ENCODE assay signal across 14 cellular contexts in the genomic region with DNA sequence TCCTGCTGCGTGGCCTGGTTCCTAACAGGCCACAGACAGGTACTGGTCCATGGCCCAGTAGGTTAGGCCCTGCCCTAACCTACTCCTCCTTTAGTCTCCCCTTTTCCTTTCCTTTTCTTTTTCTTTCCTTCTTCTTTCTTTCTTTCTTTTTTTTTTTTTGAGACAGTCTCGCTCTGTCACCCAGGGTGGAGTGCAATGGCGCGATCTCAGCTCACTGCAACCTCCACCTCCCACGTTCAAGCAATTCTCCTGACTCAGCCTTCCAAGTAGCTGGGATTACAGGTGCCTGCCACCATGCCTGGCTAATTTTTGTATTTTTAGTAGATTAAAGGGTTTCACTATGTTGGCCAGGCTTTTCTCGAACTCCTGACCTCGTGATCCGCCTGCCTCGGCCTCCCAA. TPM values are rescaled to one million over a fixed set of nuclear protein-coding genes. Genes with fewer than 3 reads are reported as not detected.
DNase-seq lines count a peak whose midpoint lies in the region; ATAC-seq, FAIRE-seq and TF ChIP-seq lines count a peak whose summit lies in the region.
"Not testable (repeated sequence)": the region's sequence is repeated elsewhere in the genome, so short reads cannot be mapped to it uniquely, and the experiment has no call there.
"Had no signal": no experiment of that assay in that cellular context is flagged by ENCODE, and none has a peak within 500 bp of the region (broad histone marks: within the 10 kb centered on the region; RNA-seq: fewer than 3 reads in every experiment).

No MANE protein-coding gene starts in this region.

- WGBS in K562 (ENCODE audit: insufficient coverage, low coverage, missing lambda C conversion rate) = 50% methylated on average over 9 of the region's 9 CpGs

- H2AFZ ChIP-seq in astrocyte (ENCODE audit: low read depth, low read length) = not testable (repeated sequence)
- H2AFZ ChIP-seq in K562 (ENCODE audit: low read depth, low read length) = peak overlapping the region; percentile 89

- in situ Hi-C loops in K562 (cut with MboI) = not testable (repeated sequence)

- H3K27ac Mint-ChIP-seq in Caco-2 (ENCODE audit: unreplicated experiment) (peak overlapping the region; percentile 67), astrocyte (ENCODE audit: unreplicated experiment) (peak overlapping the region; percentile 47)
- peak overlapping the region; percentile 27 for H3K27ac Mint-ChIP-seq in dendritic cell treated with granulocyte-macrophage colony-stimulating factor and Interleukin-4, amounts not matched to agents 40 ng/mL and 50 ng/mL, for 4 days

- not testable (repeated sequence) for DNase-seq in Caco-2; NT2/D1 (ENCODE audit: low read depth, low spot score); astrocyte (ENCODE audit: low read depth); K562 (ENCODE audit: extremely low read depth in 1 of 4, low spot score in 3 of 4)

- H3K27ac ChIP-seq in HEK293 (ENCODE audit: extremely low read depth, low read depth, low read length); astrocyte (ENCODE audit: low read depth, low read length): not testable (repeated sequence)
- H3K27ac ChIP-seq in VCaP = peak overlapping the region; percentile 49; the same call in 1 of the 2 replicates
- peak overlapping the region; percentile 23; the same call in 2 of the 3 replicates for H3K27ac ChIP-seq in K562 (ENCODE audit: extremely low read depth, low read depth, low read length)

- not testable (repeated sequence) for TF ChIP-seq EP300 in K562 (IDR thresholded peaks at IDR 0.05; ENCODE audit: low read length)

- TF ChIP-seq POLR2A in K562 (conservative IDR thresholded peaks at IDR 0.05) = not testable (repeated sequence)

- H3K9me3 Mint-ChIP-seq in Caco-2 (ENCODE audit: unreplicated experiment); astrocyte (ENCODE audit: unreplicated experiment); dendritic cell treated with granulocyte-macrophage colony-stimulating factor and Interleukin-4, amounts not matched to agents 40 ng/mL and 50 ng/mL, for 4 days: not testable (repeated sequence)

- H3K4me1 ChIP-seq in Caco-2 (peaks cover 17% of the 10 kb centered on the region), K562 (replicated peaks in 1 of 2; ENCODE audit: control insufficient read depth in 2 of 2, insufficient read depth in 2 of 2, low read length in 2 of 2) (peaks cover 33 to 49% of the 10 kb centered on the region in 2 experiments; a peak in 4 of 5 replicates)
- not testable (repeated sequence) for H3K4me1 ChIP-seq in HEK293 (ENCODE audit: control insufficient read depth, insufficient read depth, low read length); NT2/D1 (ENCODE audit: insufficient read depth, insufficient read length); astrocyte (ENCODE audit: insufficient read depth, low read length)

- H3K4me1 Mint-ChIP-seq in Caco-2 (ENCODE audit: low read depth, unreplicated experiment); astrocyte (ENCODE audit: low read depth, unreplicated experiment): not testable (repeated sequence)
- peaks cover 24% of the 10 kb centered on the region for H3K4me1 Mint-ChIP-seq in dendritic cell treated with granulocyte-macrophage colony-stimulating factor and Interleukin-4, amounts not matched to agents 40 ng/mL and 50 ng/mL, for 4 days (ENCODE audit: low read depth)

- not testable (repeated sequence) for TF ChIP-seq CTCF in Caco-2 (IDR thresholded peaks at IDR 0.05; ENCODE audit: insufficient read depth in 1 of 2, low read depth in 1 of 2, low read length in 1 of 2, severe bottlenecking in 1 of 2, unreplicated experiment in 1 of 2); HEK293 (tag by site-specific recombination; IDR thresholded peaks at IDR 0.05); VCaP (conservative IDR thresholded peaks at IDR 0.05); astrocyte (IDR thresholded peaks at IDR 0.05; ENCODE audit: insufficient read depth, low read depth, low read length); K562 (IDR thresholded peaks at IDR 0.05 in 2 of 3, conservative IDR thresholded peaks at IDR 0.05 in 1 of 3; ENCODE audit: insufficient read depth in 2 of 3, low read depth in 1 of 3, low read length in 3 of 3)

- not testable (repeated sequence) for BruUV-seq in Caco-2 (replicated peaks; lab: Mats Ljungman, UMichigan); K562 (replicated peaks; lab: Mats Ljungman, UMichigan)

- not testable (repeated sequence) for H4K20me1 ChIP-seq in astrocyte (ENCODE audit: insufficient read depth, low read length); K562 (replicated peaks; ENCODE audit: control insufficient read depth, insufficient read depth, low read length)

- H3K79me2 ChIP-seq in astrocyte (ENCODE audit: insufficient read depth, low read length) = not testable (repeated sequence)
- peaks cover 17% of the 10 kb centered on the region for H3K79me2 ChIP-seq in K562 (ENCODE audit: control insufficient read depth, insufficient read depth, low read length)

- TF ChIP-seq RAD21 in K562 (CRISPR knock-in tag; conservative IDR thresholded peaks at IDR 0.05 in 1 of 2, IDR thresholded peaks at IDR 0.05 in 1 of 2) = not testable (repeated sequence)

- not testable (repeated sequence) for H3K27me3 ChIP-seq in Caco-2 (replicated peaks; ENCODE audit: control insufficient read depth, insufficient read depth, low read length); astrocyte (ENCODE audit: insufficient read depth, low read length); K562 (ENCODE audit: control insufficient read depth in 2 of 2, insufficient read depth in 2 of 2, low read length in 2 of 2)
- peaks cover 11% of the 10 kb centered on the region for H3K27me3 ChIP-seq in NT2/D1 (ENCODE audit: insufficient read depth, insufficient read length)

- H3K9me3 ChIP-seq in Caco-2; HEK293 (ENCODE audit: control insufficient read depth, insufficient read depth, low read depth, low read length); NT2/D1 (ENCODE audit: insufficient read depth, low read length); astrocyte (ENCODE audit: insufficient read depth, low read depth, low read length); K562 (replicated peaks; ENCODE audit: control insufficient read depth, insufficient read depth, low read depth, low read length): not testable (repeated sequence)

- not testable (repeated sequence) for H3K9me1 ChIP-seq in K562 (ENCODE audit: control insufficient read depth, insufficient read depth, low read length)

- not testable (repeated sequence) for H3K4me3 Mint-ChIP-seq in Caco-2 (ENCODE audit: unreplicated experiment); astrocyte (ENCODE audit: unreplicated experiment); dendritic cell treated with granulocyte-macrophage colony-stimulating factor and Interleukin-4, amounts not matched to agents 40 ng/mL and 50 ng/mL, for 4 days

- H3K36me3 ChIP-seq in Caco-2 (ENCODE audit: control insufficient read depth, insufficient read depth, low read length); HEK293 (ENCODE audit: control insufficient read depth in 2 of 2, insufficient read depth in 1 of 2, low read length in 2 of 2); NT2/D1 (ENCODE audit: insufficient read depth, insufficient read length, low read length); astrocyte (ENCODE audit: insufficient read depth, low read length); K562 (ENCODE audit: control insufficient read depth, insufficient read depth, low read length): not testable (repeated sequence)

- not testable (repeated sequence) for H3K4me3 ChIP-seq in Caco-2 (ENCODE audit: low read depth, low read length); HEK293 (ENCODE audit: low read depth, low read length); NT2/D1 (ENCODE audit: insufficient read length, low read depth); astrocyte (ENCODE audit: insufficient read depth, low read depth, low read length); K562

- ATAC-seq in K562 = not testable (repeated sequence)

- intact Hi-C loops in Caco-2 (cut with micrococcal nuclease; ENCODE audit: unreplicated experiment); dendritic cell treated with granulocyte-macrophage colony-stimulating factor and Interleukin-4, amounts not matched to agents 40 ng/mL and 50 ng/mL, for 4 days (cut with micrococcal nuclease): not testable (repeated sequence)
- intact Hi-C loops in K562 (cut with micrococcal nuclease) = loop anchor here (5.0 kb wide), 1 partner anchor 34 kb away; no protein-coding TSS in a partner anchor

- H3K9ac ChIP-seq in NT2/D1 (ENCODE audit: insufficient read length, low read depth) (peak overlapping the region; percentile 17), K562 (ENCODE audit: insufficient read depth in 1 of 2, low read depth in 2 of 2, low read length in 2 of 2) (peak overlapping the region in 1 of 2 experiments; percentile 74; a peak in 1 of 4 replicates)
- not testable (repeated sequence) for H3K9ac ChIP-seq in astrocyte (ENCODE audit: low read length)

- POLR2A ChIA-PET in Caco-2 (lab: Charles Lee) = interaction anchor here (0.6 kb wide), 1 partner anchor 81 kb away, joined by 3 read pairs; no protein-coding TSS in a partner anchor
- POLR2A ChIA-PET in HEK293 (lab: Yijun Ruan, JAX) = interaction anchor here (1.2 kb wide), 1 partner anchor 50 kb away, joined by 3 read pairs; the partner anchor contains the start of genes FBXO24 and LRCH4
- POLR2A ChIA-PET in K562 (lab: Yijun Ruan, JAX) = interaction anchor here (1.0 kb wide), 1 partner anchor 17 kb away, joined by 3 read pairs; no protein-coding TSS in a partner anchor

- H3K27me3 Mint-ChIP-seq in Caco-2 (ENCODE audit: insufficient read depth, unreplicated experiment); astrocyte (ENCODE audit: low read depth, unreplicated experiment); dendritic cell treated with granulocyte-macrophage colony-stimulating factor and Interleukin-4, amounts not matched to agents 40 ng/mL and 50 ng/mL, for 4 days: not testable (repeated sequence)

- not testable (repeated sequence) for H3K4me2 ChIP-seq in astrocyte (ENCODE audit: low read length); K562 (ENCODE audit: insufficient read depth, low read length)

- H3K36me3 Mint-ChIP-seq in Caco-2 (ENCODE audit: insufficient read depth, unreplicated experiment) = peaks cover 16% of the 10 kb centered on the region
- not testable (repeated sequence) for H3K36me3 Mint-ChIP-seq in astrocyte (ENCODE audit: low read depth, unreplicated experiment); dendritic cell treated with granulocyte-macrophage colony-stimulating factor and Interleukin-4, amounts not matched to agents 40 ng/mL and 50 ng/mL, for 4 days (ENCODE audit: low read depth)

- not testable (repeated sequence) for FAIRE-seq in astrocyte (lab: Jason Lieb, UNC); K562 (lab: Jason Lieb, UNC)

- CTCF ChIA-PET in Caco-2 (lab: Charles Lee) = interaction anchor here (1.0 kb wide), 1 partner anchor 23 kb away, joined by 3 read pairs; no protein-coding TSS in a partner anchor
- CTCF ChIA-PET in HEK293 (lab: Yijun Ruan, JAX) = interaction anchor here (1.2 kb wide), 1 partner anchor 24 kb away, joined by 5 read pairs; no protein-coding TSS in a partner anchor
- CTCF ChIA-PET in K562 (lab: Yijun Ruan, JAX; ENCODE audit: low intra/inter-chr PET ratio) = not testable (repeated sequence)

RNA-seq across cellular contexts. Expression of gene AGFG2, which starts 3.0 kb away (rescaled TPM):
- total RNA-seq in Caco-2 (2022) (58.5 and 60.7 TPM in 2 replicates), astrocyte (6.2 and 7.1 TPM in 2 replicates), K562 (2014; rRNA removed) (11.7 and 20.2 TPM in 2 replicates), K562 (2014; rRNA removed; fragmentation: Illumina TruSeq; extraction: Trizol) (3.6 and 4.3 TPM in 2 replicates), K562 (2015; rRNA removed; fragmentation: Illumina TruSeq; extraction: Trizol) (7.8 and 9.3 TPM in 2 replicates), K562 (2021) (23.1 and 23.4 TPM in 2 replicates)
- total RNA-seq in K562 (2011; cell fraction: chromatin; rRNA removed; ENCODE audit: low replicate concordance) = 25.6 and 42.2 TPM in 2 replicates
- total RNA-seq in K562 (2011; cell fraction: nucleolus; rRNA removed) = 22.7 and 25.7 TPM in 2 replicates
- 28.4 and 39.7 TPM in 2 replicates for total RNA-seq in K562 (2011; cell fraction: nucleoplasm; rRNA removed)
- polyA plus RNA-seq in K562 (2011; rRNA removed) (4.6 and 5.2 TPM in 2 replicates), K562 (2014; fragmentation: Illumina TruSeq; extraction: Trizol) (6.5 and 9.6 TPM in 2 replicates), K562 (2014; fragmentation: Nextera tagmentation; extraction: Ambion mirVana) (under 1 TPM; 0.31 to 0.32 TPM), K562 (2014; rRNA removed) (10.0 and 16.8 TPM in 2 replicates)
- 3.8 and 25.5 TPM in 2 replicates for polyA plus RNA-seq in K562 (2011; cell fraction: cytosol; rRNA removed)
- polyA plus RNA-seq in K562 (2011; cell fraction: nucleus; rRNA removed) = 12.0 and 33.1 TPM in 2 replicates
- 9.7 and 18.9 TPM in 2 replicates for polyA plus RNA-seq in K562 (2012)
- 3.7 and 4.3 TPM in 2 replicates for polyA minus RNA-seq in K562 (2011; rRNA and poly(A)+ RNA removed)
- polyA minus RNA-seq in K562 (2011; cell fraction: cytosol; rRNA and poly(A)+ RNA removed) = 3.9 and 8.0 TPM in 2 replicates
- 10.2 and 12.1 TPM in 2 replicates for polyA minus RNA-seq in K562 (2011; cell fraction: nucleus; rRNA and poly(A)+ RNA removed)

RNA-seq across cellular contexts. Expression of gene SAP25, which starts 37.7 kb away (rescaled TPM):
- total RNA-seq in Caco-2 (2022) (1.9 and 2.0 TPM in 2 replicates), astrocyte (1.4 and 1.9 TPM in 2 replicates), K562 (2014; rRNA removed) (1.3 and 1.8 TPM in 2 replicates), K562 (2014; rRNA removed; fragmentation: Illumina TruSeq; extraction: Trizol) (0.48 TPM in 1 of 2 replicates, not detected in the other), K562 (2015; rRNA removed; fragmentation: Illumina TruSeq; extraction: Trizol) (1.1 TPM in 2 replicates), K562 (2021) (3.2 and 5.3 TPM in 2 replicates)
- 7.1 and 11.6 TPM in 2 replicates for total RNA-seq in K562 (2011; cell fraction: chromatin; rRNA removed; ENCODE audit: low replicate concordance)
- 13.0 and 18.8 TPM in 2 replicates for total RNA-seq in K562 (2011; cell fraction: nucleolus; rRNA removed)
- total RNA-seq in K562 (2011; cell fraction: nucleoplasm; rRNA removed) = 5.2 and 5.7 TPM in 2 replicates
- polyA plus RNA-seq in K562 (2011; rRNA removed) (0.42 and 2.1 TPM in 2 replicates), K562 (2014; fragmentation: Illumina TruSeq; extraction: Trizol) (0.48 and 2.8 TPM in 2 replicates), K562 (2014; fragmentation: Nextera tagmentation; extraction: Ambion mirVana) (under 1 TPM; 0.13 to 0.14 TPM), K562 (2014; rRNA removed) (4.2 and 8.1 TPM in 2 replicates)
- 0.96 and 3.5 TPM in 2 replicates for polyA plus RNA-seq in K562 (2011; cell fraction: cytosol; rRNA removed)
- polyA plus RNA-seq in K562 (2011; cell fraction: nucleus; rRNA removed) = 11.2 and 27.2 TPM in 2 replicates
- 4.8 and 12.8 TPM in 2 replicates for polyA plus RNA-seq in K562 (2012)
- not detected in 2 replicates for polyA minus RNA-seq in K562 (2011; rRNA and poly(A)+ RNA removed)
- polyA minus RNA-seq in K562 (2011; cell fraction: cytosol; rRNA and poly(A)+ RNA removed) = not detected in 2 replicates
- polyA minus RNA-seq in K562 (2011; cell fraction: nucleus; rRNA and poly(A)+ RNA removed) = 2.0 and 3.4 TPM in 2 replicates
- polyA plus RNA-seq: AG04450, CD14-positive monocyte had no signal

RNA-seq across cellular contexts. Expression of gene LRCH4, which starts 49.9 kb away (rescaled TPM):
- 69.5 and 71.4 TPM in 2 replicates for total RNA-seq in Caco-2 (2022)
- 52.7 and 62.5 TPM in 2 replicates for total RNA-seq in astrocyte
- total RNA-seq in K562 (2011; cell fraction: chromatin; rRNA removed; ENCODE audit: low replicate concordance) = 117 and 377 TPM in 2 replicates
- total RNA-seq in K562 (2011; cell fraction: nucleolus; rRNA removed) = 224 and 228 TPM in 2 replicates
- 133 and 136 TPM in 2 replicates for total RNA-seq in K562 (2011; cell fraction: nucleoplasm; rRNA removed)
- 15.0 and 33.7 TPM in 2 replicates for total RNA-seq in K562 (2014; rRNA removed)
- 3.3 and 6.0 TPM in 2 replicates for total RNA-seq in K562 (2014; rRNA removed; fragmentation: Illumina TruSeq; extraction: Trizol)
- 15.0 and 17.2 TPM in 2 replicates for total RNA-seq in K562 (2015; rRNA removed; fragmentation: Illumina TruSeq; extraction: Trizol)
- total RNA-seq in K562 (2021) = 56.0 and 63.3 TPM in 2 replicates
- 9.0 and 22.2 TPM in 2 replicates for polyA plus RNA-seq in K562 (2011; rRNA removed)
- 8.5 and 16.9 TPM in 2 replicates for polyA plus RNA-seq in K562 (2011; cell fraction: cytosol; rRNA removed)
- polyA plus RNA-seq in K562 (2011; cell fraction: nucleus; rRNA removed) = 184 and 234 TPM in 2 replicates
- 28.5 and 77.6 TPM in 2 replicates for polyA plus RNA-seq in K562 (2012)
- polyA plus RNA-seq in K562 (2014; fragmentation: Illumina TruSeq; extraction: Trizol) = 15.7 and 28.6 TPM in 2 replicates
- under 1 TPM; 0.06 to 0.25 TPM for polyA plus RNA-seq in K562 (2014; fragmentation: Nextera tagmentation; extraction: Ambion mirVana)
- 41.0 and 53.0 TPM in 2 replicates for polyA plus RNA-seq in K562 (2014; rRNA removed)
- polyA minus RNA-seq in K562 (2011; rRNA and poly(A)+ RNA removed) = 7.4 and 7.6 TPM in 2 replicates
- polyA minus RNA-seq in K562 (2011; cell fraction: cytosol; rRNA and poly(A)+ RNA removed) = 25.4 and 28.8 TPM in 2 replicates
- polyA minus RNA-seq in K562 (2011; cell fraction: nucleus; rRNA and poly(A)+ RNA removed) = 61.5 and 71.8 TPM in 2 replicates

RNA-seq across cellular contexts. Expression of gene FBXO24, which starts 50.1 kb away (rescaled TPM):
- 1.4 and 1.5 TPM in 2 replicates for total RNA-seq in Caco-2 (2022)
- total RNA-seq in astrocyte = 0.17 and 0.52 TPM in 2 replicates
- total RNA-seq in K562 (2011; cell fraction: chromatin; rRNA removed; ENCODE audit: low replicate concordance) = 1.5 and 2.7 TPM in 2 replicates
- total RNA-seq in K562 (2011; cell fraction: nucleolus; rRNA removed) = 1.6 and 2.0 TPM in 2 replicates
- total RNA-seq in K562 (2011; cell fraction: nucleoplasm; rRNA removed) = 1.1 and 2.1 TPM in 2 replicates
- 0.50 and 1.4 TPM in 2 replicates for total RNA-seq in K562 (2014; rRNA removed)
- 0.10 and 0.33 TPM in 2 replicates for total RNA-seq in K562 (2014; rRNA removed; fragmentation: Illumina TruSeq; extraction: Trizol)
- 0.49 and 0.51 TPM in 2 replicates for total RNA-seq in K562 (2015; rRNA removed; fragmentation: Illumina TruSeq; extraction: Trizol)
- total RNA-seq in K562 (2021) = 0.94 and 0.95 TPM in 2 replicates
- polyA plus RNA-seq in K562 (2011; rRNA removed) = 0.50 and 0.57 TPM in 2 replicates
- polyA plus RNA-seq in K562 (2011; cell fraction: cytosol; rRNA removed) = 0.86 and 1.00 TPM in 2 replicates
- 2.1 and 3.5 TPM in 2 replicates for polyA plus RNA-seq in K562 (2011; cell fraction: nucleus; rRNA removed)
- 0.52 and 1.0 TPM in 2 replicates for polyA plus RNA-seq in K562 (2012)
- 0.42 and 0.80 TPM in 2 replicates for polyA plus RNA-seq in K562 (2014; fragmentation: Illumina TruSeq; extraction: Trizol)
- under 1 TPM; 0.17 to 0.27 TPM for polyA plus RNA-seq in K562 (2014; fragmentation: Nextera tagmentation; extraction: Ambion mirVana)
- polyA plus RNA-seq in K562 (2014; rRNA removed) = 0.73 and 1.3 TPM in 2 replicates
- polyA minus RNA-seq in K562 (2011; rRNA and poly(A)+ RNA removed) = 0.51 and 0.84 TPM in 2 replicates
- polyA minus RNA-seq in K562 (2011; cell fraction: cytosol; rRNA and poly(A)+ RNA removed) = 0.67 TPM in 1 of 2 replicates, not detected in the other
- polyA minus RNA-seq in K562 (2011; cell fraction: nucleus; rRNA and poly(A)+ RNA removed) = 0.67 and 0.78 TPM in 2 replicates
- total RNA-seq: A172; CD4-positive, CD25-positive, alpha-beta regulatory T cell had no signal
- polyA plus RNA-seq: CD8-positive, alpha-beta memory T cell had no signal

RNA-seq across cellular contexts. Expression of gene NYAP1, which starts 52.3 kb away (rescaled TPM):
- total RNA-seq in Caco-2 (2022) (1.3 and 1.7 TPM in 2 replicates), astrocyte (2.5 and 2.6 TPM in 2 replicates), K562 (2014; rRNA removed) (0.32 and 0.98 TPM in 2 replicates), K562 (2014; rRNA removed; fragmentation: Illumina TruSeq; extraction: Trizol) (0.11 and 0.13 TPM in 2 replicates), K562 (2015; rRNA removed; fragmentation: Illumina TruSeq; extraction: Trizol) (0.15 and 0.22 TPM in 2 replicates), K562 (2021) (0.82 and 0.87 TPM in 2 replicates)
- total RNA-seq in K562 (2011; cell fraction: chromatin; rRNA removed; ENCODE audit: low replicate concordance) = 0.53 and 1.0 TPM in 2 replicates
- total RNA-seq in K562 (2011; cell fraction: nucleolus; rRNA removed) = 0.67 and 0.79 TPM in 2 replicates
- total RNA-seq in K562 (2011; cell fraction: nucleoplasm; rRNA removed) = 0.23 and 0.59 TPM in 2 replicates
- polyA plus RNA-seq in K562 (2011; rRNA removed) (0.09 and 0.13 TPM in 2 replicates), K562 (2014; fragmentation: Illumina TruSeq; extraction: Trizol) (0.13 and 0.17 TPM in 2 replicates), K562 (2014; fragmentation: Nextera tagmentation; extraction: Ambion mirVana) (not detected), K562 (2014; rRNA removed) (0.88 and 1.0 TPM in 2 replicates)
- 0.15 and 1.4 TPM in 2 replicates for polyA plus RNA-seq in K562 (2011; cell fraction: cytosol; rRNA removed)
- polyA plus RNA-seq in K562 (2011; cell fraction: nucleus; rRNA removed) = 0.34 and 1.7 TPM in 2 replicates
- 0.35 and 0.65 TPM in 2 replicates for polyA plus RNA-seq in K562 (2012)
- 0.11 TPM in 1 of 2 replicates, not detected in the other for polyA minus RNA-seq in K562 (2011; rRNA and poly(A)+ RNA removed)
- not detected in 2 replicates for polyA minus RNA-seq in K562 (2011; cell fraction: cytosol; rRNA and poly(A)+ RNA removed)
- polyA minus RNA-seq in K562 (2011; cell fraction: nucleus; rRNA and poly(A)+ RNA removed) = 0.22 and 0.40 TPM in 2 replicates
- total RNA-seq: A172, B cell had no signal
- polyA plus RNA-seq: CD14-positive monocyte; CD4-positive, alpha-beta memory T cell; CD4-positive, CD25-positive, alpha-beta regulatory T cell; CD8-positive, alpha-beta memory T cell had no signal
